Comparison of ENCODE assay signal across 21 cellular contexts in the genomic region with DNA sequence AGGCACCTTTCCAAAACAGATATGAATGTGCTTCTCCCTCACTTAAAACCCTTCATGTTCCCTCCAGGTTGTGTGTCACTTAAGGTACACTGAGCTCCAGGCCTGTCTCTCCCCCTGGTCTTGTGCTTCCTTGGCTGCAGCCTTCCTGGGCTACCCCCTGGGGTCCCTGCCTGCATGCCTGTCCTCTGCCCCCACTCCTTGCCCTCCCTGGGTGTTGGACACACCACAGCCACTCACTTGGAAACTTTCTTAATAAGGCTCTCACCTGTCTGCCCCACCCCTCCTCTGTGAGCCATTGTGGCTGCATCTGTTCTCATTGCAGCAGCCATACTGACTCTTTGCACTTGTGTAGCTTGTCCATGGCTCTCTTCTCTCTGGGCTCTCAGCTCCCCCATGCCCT.
"Had no signal": no experiment of that assay in that cellular context is flagged by ENCODE, and none has a peak within 500 bp of the region (broad histone marks: within the 10 kb centered on the region; RNA-seq: fewer than 3 reads in every experiment).

No MANE protein-coding gene starts in this region.

- H3K4me1 Mint-ChIP-seq: activated CD4-positive, alpha-beta memory T cell treated with anti-CD3 and anti-CD28 coated beads, Interleukin-2, amount 10 ng/mL, durations not matched to agents 7 days and 5 days; activated CD4-positive, alpha-beta T cell treated with anti-CD3 and anti-CD28 coated beads, Interleukin-2, amount 10 ng/mL, durations not matched to agents 24 days and 14 days had no signal

- H3K9ac ChIP-seq: SK-N-SH had no signal

- H3K9me3 ChIP-seq: ascending aorta, esophagus muscularis mucosa, neutrophil, pancreas, SK-N-SH, testis had no signal

- H3K9me3 Mint-ChIP-seq: activated CD4-positive, alpha-beta memory T cell treated with anti-CD3 and anti-CD28 coated beads, Interleukin-2, amount 10 ng/mL, durations not matched to agents 7 days and 5 days; activated CD4-positive, alpha-beta T cell treated with anti-CD3 and anti-CD28 coated beads, Interleukin-2, amount 10 ng/mL, durations not matched to agents 24 days and 14 days; activated naive CD4-positive, alpha-beta T cell treated with anti-CD3 and anti-CD28 coated beads for 36 hours; activated T-helper 2 cell treated with anti-CD3 and anti-CD28 coated beads, Interferon-gamma antibody, Interleukin-2, Interleukin-4, amounts not matched to agents 10 μg/mL and 5 μg/mL and 100 μg/mL, durations not matched to agents 14 hours and 24 hours and 36 hours; nephron had no signal

- ATAC-seq: activated CD4-positive, CD25-positive, alpha-beta regulatory T cell treated with anti-CD3 and anti-CD28 coated beads, Interleukin-2, amount 50 U/mL, for 24 hours; left ventricle myocardium superior; pancreas had no signal

- H3K27me3 Mint-ChIP-seq: activated CD4-positive, alpha-beta memory T cell treated with anti-CD3 and anti-CD28 coated beads, Interleukin-2, amount 10 ng/mL, durations not matched to agents 7 days and 5 days; activated CD4-positive, alpha-beta T cell treated with anti-CD3 and anti-CD28 coated beads, Interleukin-2, amount 10 ng/mL, durations not matched to agents 24 days and 14 days had no signal

- H3K4me3 ChIP-seq: ascending aorta, esophagus muscularis mucosa, pancreas, testis had no signal

- H3K27ac Mint-ChIP-seq: activated CD4-positive, alpha-beta memory T cell treated with anti-CD3 and anti-CD28 coated beads, Interleukin-2, amount 10 ng/mL, durations not matched to agents 7 days and 5 days; activated CD4-positive, alpha-beta T cell treated with anti-CD3 and anti-CD28 coated beads, Interleukin-2, amount 10 ng/mL, durations not matched to agents 24 days and 14 days; activated naive CD4-positive, alpha-beta T cell treated with anti-CD3 and anti-CD28 coated beads for 36 hours; activated T-helper 2 cell treated with anti-CD3 and anti-CD28 coated beads, Interferon-gamma antibody, Interleukin-2, Interleukin-4, amounts not matched to agents 10 μg/mL and 5 μg/mL and 100 μg/mL, durations not matched to agents 14 hours and 24 hours and 36 hours; nephron had no signal

- H3K4me1 ChIP-seq: ascending aorta had no signal

- H3K4me2 ChIP-seq: SK-N-SH had no signal

- H3K27me3 ChIP-seq: ascending aorta, brain microvascular endothelial cell, esophagus muscularis mucosa, neutrophil, pancreas, testis had no signal

- DNase-seq: activated CD4-positive, alpha-beta memory T cell treated with anti-CD3 and anti-CD28 coated beads, Interleukin-2, amount 10 ng/mL, durations not matched to agents 7 days and 5 days; activated CD4-positive, alpha-beta T cell treated with anti-CD3 and anti-CD28 coated beads, Interleukin-2, amount 10 ng/mL, durations not matched to agents 24 days and 14 days; activated naive CD4-positive, alpha-beta T cell treated with anti-CD3 and anti-CD28 coated beads for 36 hours; brain microvascular endothelial cell; central memory CD4-positive, alpha-beta T cell; effector memory CD4-positive, alpha-beta T cell; hippocampal formation; left ventricle myocardium superior; mammary epithelial cell; midbrain; pancreas; right cardiac atrium; SK-N-SH; stimulated activated CD4-positive, alpha-beta T cell treated with anti-CD3 and anti-CD28 coated beads, Interleukin-12 subunit alpha, Interleukin-12 subunit beta, amount 100 ng/mL, for 4 hours; testis had no signal

- H3K27ac ChIP-seq: ascending aorta, brain microvascular endothelial cell, esophagus muscularis mucosa, neutrophil, pancreas, testis had no signal

- H3K4me3 Mint-ChIP-seq: activated CD4-positive, alpha-beta memory T cell treated with anti-CD3 and anti-CD28 coated beads, Interleukin-2, amount 10 ng/mL, durations not matched to agents 7 days and 5 days; activated CD4-positive, alpha-beta T cell treated with anti-CD3 and anti-CD28 coated beads, Interleukin-2, amount 10 ng/mL, durations not matched to agents 24 days and 14 days; activated naive CD4-positive, alpha-beta T cell treated with anti-CD3 and anti-CD28 coated beads for 36 hours; nephron had no signal
